14 cellular contexts compared by ENCODE assay signal in genomic region chr19:33392341-33393285, GRCh38. TPM values are rescaled to one million over a fixed set of nuclear protein-coding genes. Genes with fewer than 3 reads are reported as not detected.
A peak's percentile ranks its signal among the peaks of the same experiment; 100 is the strongest.
DNase-seq lines count a peak whose midpoint lies in the region; TF ChIP-seq lines count a peak whose summit lies in the region.
"Had no signal": no experiment of that assay in that cellular context is flagged by ENCODE, and none has a peak within 500 bp of the region (broad histone marks: within the 10 kb centered on the region; RNA-seq: fewer than 3 reads in every experiment).

No MANE protein-coding gene starts in this region.

- no peaks in the 10 kb centered on the region for H3K36me3 Mint-ChIP-seq in chondrocyte (ENCODE audit: low read depth)
- H3K36me3 Mint-ChIP-seq: activated naive CD8-positive, alpha-beta T cell had no signal

- H3K4me1 Mint-ChIP-seq in chondrocyte (ENCODE audit: low read depth), result peaks cover 16% of the 10 kb centered on the region

- H3K27me3 Mint-ChIP-seq in chondrocyte (ENCODE audit: low read depth), result no peaks in the 10 kb centered on the region
- H3K27me3 Mint-ChIP-seq: activated naive CD8-positive, alpha-beta T cell had no signal

- peak; percentile 11 for DNase-seq in NCI-H1105 treated with DMSO at 0.1 percent for 48 hours (lab: John Stamatoyannopoulos, UW)
- DNase-seq in NCI-H1105 (lab: John Stamatoyannopoulos, UW), result no peak
- DNase-seq in NCI-H2227 (lab: John Stamatoyannopoulos, UW; ENCODE audit: unreplicated experiment), result peak; percentile 89
- peak; percentile 72 for DNase-seq in hepatocyte (ENCODE audit: low spot score)
- DNase-seq in spleen, result peak; percentile 79
- no peak for DNase-seq in chondrocyte (ENCODE audit: low spot score)
- DNase-seq in islet precursor cell, result no peak
- no peak for DNase-seq in pons (ENCODE audit: low spot score)
- DNase-seq: cerebellar nuclear complex, NCI-H2081 had no signal

- no peaks in the 10 kb centered on the region for H3K9me3 Mint-ChIP-seq in chondrocyte (ENCODE audit: low read depth)

- peaks cover 20% of the 10 kb centered on the region for H3K79me2 ChIP-seq in hepatocyte

- peaks cover 1% of the 10 kb centered on the region for H4K20me1 ChIP-seq in hepatocyte (ENCODE audit: insufficient read depth, poor library complexity, severe bottlenecking)

- no peaks in the 10 kb centered on the region for H3K36me3 ChIP-seq in hepatocyte (replicated peaks; ENCODE audit: insufficient read depth, low read depth)
- peaks cover 0 to 37% (median 3%) of the 10 kb centered on the region in 6 donors for H3K36me3 ChIP-seq in spleen
- H3K36me3 ChIP-seq: HAP-1 had no signal

- no peak overlapping the region for H2AFZ ChIP-seq in hepatocyte

- H3K4me3 ChIP-seq in hepatocyte, result no peak overlapping the region
- no peak overlapping the region for H3K4me3 ChIP-seq in spleen
- H3K4me3 ChIP-seq: A549, HAP-1, heart left ventricle had no signal

- WGBS in hepatocyte (ENCODE audit: low lambda C conversion rate, missing lambda C conversion rate), result 76% methylated on average over 27 of the region's 39 CpGs
- 76 to 85% (median 78%) methylated on average over 13 to 39 of the region's 39 CpGs for WGBS in spleen, 5 donors

- no peak overlapping the region for H3K4me3 Mint-ChIP-seq in chondrocyte (ENCODE audit: unreplicated experiment)
- H3K4me3 Mint-ChIP-seq: activated naive CD8-positive, alpha-beta T cell had no signal

- no peaks in the 10 kb centered on the region for H3K9me2 ChIP-seq in hepatocyte (replicated peaks; ENCODE audit: insufficient read depth)

- H3K9me3 ChIP-seq in hepatocyte (ENCODE audit: low read depth) (no peaks in the 10 kb centered on the region), spleen (no peaks in the 10 kb centered on the region)
- H3K9me3 ChIP-seq: A549, HAP-1, heart left ventricle had no signal

- peak overlapping the region; percentile 90 for H3K27ac ChIP-seq in hepatocyte
- H3K27ac ChIP-seq in spleen, result peak overlapping the region in 1 of 8 donors; percentile 75

- peak overlapping the region; percentile 28 for H3K4me2 ChIP-seq in hepatocyte
- H3K4me2 ChIP-seq: A549 had no signal

- no peak for TF ChIP-seq POLR2A in spleen (IDR thresholded peaks at IDR 0.05)

- intact Hi-C loops in spleen (cut with DNase I; ENCODE audit: low total_unique reads), result no loop called here

- H3K27me3 ChIP-seq in hepatocyte, result no peaks in the 10 kb centered on the region
- H3K27me3 ChIP-seq in spleen (replicated peaks in 1 of 7), result no peaks in the 10 kb centered on the region
- H3K27me3 ChIP-seq: heart left ventricle had no signal

- TF ChIP-seq CTCF in hepatocyte (IDR thresholded peaks at IDR 0.05; ENCODE audit: poor library complexity) (no peak), spleen (IDR thresholded peaks at IDR 0.05 in 8 of 11, conservative IDR thresholded peaks at IDR 0.05 in 3 of 11) (no peak), chondrocyte (IDR thresholded peaks at IDR 0.05) (no peak)

- H3K4me1 ChIP-seq in hepatocyte (ENCODE audit: insufficient read depth) (peaks cover 59% of the 10 kb centered on the region), spleen (peaks cover 13 to 90% (median 51%) of the 10 kb centered on the region in 6 donors)

- no peak overlapping the region for H3K27ac Mint-ChIP-seq in chondrocyte (ENCODE audit: unreplicated experiment)
- H3K27ac Mint-ChIP-seq: activated naive CD8-positive, alpha-beta T cell had no signal

RNA-seq across cellular contexts. Expression of gene CEBPG, which starts 19.1 kb away (rescaled TPM):
- total RNA-seq in hepatocyte (69.4 and 69.5 TPM in 2 replicates), spleen (10 to 100 TPM; 14.2 to 21.1 (median 16.5) TPM), chondrocyte (16.3 to 54.4 TPM (median 50.2 TPM) in 3 replicates)
- polyA plus RNA-seq in hepatocyte (26.2 and 33.1 TPM in 2 replicates), spleen (10 to 100 TPM in 1 of 3 donors, 1 to 10 TPM in 2; 9.3 to 15.6 (median 9.9) TPM)

Comparison
In these comparisons a context has a peak if more than half of its experiments do, and no peak if none do; other contexts are left out.
1. DNase-seq: peak in NCI-H1105 treated with DMSO at 0.1 percent for 48 hours (single experiment), NCI-H2227 (single experiment), hepatocyte (single experiment) and spleen (single experiment); none in NCI-H1105 (single experiment), chondrocyte (single experiment), islet precursor cell (single experiment) and pons (single experiment).